Comparison of ENCODE assay signal across 12 cellular contexts in the genomic region with DNA sequence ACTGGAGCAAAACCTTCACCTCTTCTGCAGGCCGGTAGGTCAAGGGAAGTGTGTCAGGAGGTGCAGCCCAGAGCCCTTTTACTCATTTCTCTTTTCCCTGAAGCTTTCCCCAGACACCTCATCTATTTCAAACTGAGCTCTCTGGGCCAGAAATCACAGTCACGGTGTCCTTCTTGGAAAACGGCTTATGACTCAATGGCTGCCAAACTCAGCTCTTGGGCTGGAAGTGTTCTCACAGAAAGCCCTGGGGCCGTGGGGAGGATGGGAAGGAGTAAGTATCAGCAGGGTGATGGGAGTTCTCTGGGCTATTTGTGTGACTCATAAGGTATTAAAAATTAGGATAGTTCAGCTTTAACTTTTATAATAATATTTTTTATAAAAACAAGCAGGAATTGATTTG.
DNase-seq lines count a peak whose midpoint lies in the region; ATAC-seq and TF ChIP-seq lines count a peak whose summit lies in the region.
"Had no signal": no experiment of that assay in that cellular context is flagged by ENCODE, and none has a peak within 500 bp of the region (broad histone marks: within the 10 kb centered on the region; RNA-seq: fewer than 3 reads in every experiment).

No MANE protein-coding gene starts in this region.

- DNase-seq in ELR (ENCODE audit: low read depth), result peak; percentile 93
- peak; percentile 73 for DNase-seq in adipocyte (ENCODE audit: low read depth)
- DNase-seq in heart right ventricle, result peak in 1 of 2 donors; percentile 26
- no peak for DNase-seq in NCI-H82 (lab: John Stamatoyannopoulos, UW)
- DNase-seq in NCI-H510A treated with DMSO at 0.1 percent for 48 hours (lab: John Stamatoyannopoulos, UW), result no peak
- DNase-seq in NCI-H82 treated with DMSO at 0.1 percent for 48 hours (lab: John Stamatoyannopoulos, UW; ENCODE audit: unreplicated experiment), result no peak
- DNase-seq in NCI-H2196 treated with DMSO at 0.1 percent for 48 hours (lab: John Stamatoyannopoulos, UW; ENCODE audit: unreplicated experiment), result no peak
- DNase-seq: COR-L47, NCI-H510A had no signal

- H3K27me3 ChIP-seq in adipocyte (replicated peaks; ENCODE audit: control insufficient read depth, insufficient read depth, low read length) (no peaks in the 10 kb centered on the region), heart right ventricle (no peaks in the 10 kb centered on the region), skeletal muscle satellite cell (ENCODE audit: control insufficient read depth, insufficient read depth, low read length) (no peaks in the 10 kb centered on the region)

- H3K27ac ChIP-seq in heart right ventricle, result no peak overlapping the region
- H3K27ac ChIP-seq: prostate gland had no signal

- ATAC-seq in heart right ventricle, result peak in 7 of 8 donors; percentile 42 to 75 (median 68)
- ATAC-seq: GM12878 had no signal

- H3K4me1 ChIP-seq in adipocyte (ENCODE audit: control insufficient read depth, insufficient read depth, low read length) (peaks cover 33% of the 10 kb centered on the region), heart right ventricle (peaks cover 0 to 31% (median 16%) of the 10 kb centered on the region in 9 donors), skeletal muscle satellite cell (ENCODE audit: control insufficient read depth, insufficient read depth, low read length) (peaks cover 28% of the 10 kb centered on the region)
- H3K4me1 ChIP-seq: prostate gland had no signal

- H3K9ac ChIP-seq in adipocyte (ENCODE audit: low read length) (peak overlapping the region; percentile 68), skeletal muscle satellite cell (ENCODE audit: low read depth, low read length) (no peak overlapping the region)

- H3K36me3 ChIP-seq in adipocyte (ENCODE audit: control insufficient read depth, insufficient read depth, low read length, severe bottlenecking) (no peaks in the 10 kb centered on the region), heart right ventricle (no peaks in the 10 kb centered on the region), skeletal muscle satellite cell (ENCODE audit: insufficient read depth, low read length) (no peaks in the 10 kb centered on the region)
- H3K36me3 ChIP-seq: prostate gland had no signal

- H3K4me3 ChIP-seq in adipocyte (ENCODE audit: low read length), result no peak overlapping the region
- no peak overlapping the region for H3K4me3 ChIP-seq in heart right ventricle
- H3K4me3 ChIP-seq in skeletal muscle satellite cell (ENCODE audit: low read length), result no peak overlapping the region
- H3K4me3 ChIP-seq: GM12878, prostate gland had no signal

- H3K4me2 ChIP-seq in skeletal muscle satellite cell (ENCODE audit: low read length), result peak overlapping the region; percentile 9

- no peak for TF ChIP-seq CTCF in heart right ventricle (IDR thresholded peaks at IDR 0.05)

- WGBS in heart right ventricle, 2 donors, result 66 to 72% methylated on average over 4 of the region's 4 CpGs

- peaks cover 6% of the 10 kb centered on the region for H3K9me3 ChIP-seq in adipocyte (ENCODE audit: control insufficient read depth, low read length)
- H3K9me3 ChIP-seq in heart right ventricle, result peaks cover 0 to 16% (median under 1%) of the 10 kb centered on the region in 11 donors
- no peaks in the 10 kb centered on the region for H3K9me3 ChIP-seq in skeletal muscle satellite cell (replicated peaks; ENCODE audit: low read length)
- H3K9me3 ChIP-seq: prostate gland had no signal

- intact Hi-C loops in heart right ventricle (cut with DNase I), result no loop called here

Comparison
In these comparisons a context has a peak if more than half of its experiments do, and no peak if none do; other contexts are left out.
1. DNase-seq: peak in ELR (single experiment) and adipocyte (single experiment); none in NCI-H82 (single experiment), NCI-H510A treated with DMSO at 0.1 percent for 48 hours (single experiment), NCI-H82 treated with DMSO at 0.1 percent for 48 hours (single experiment) and NCI-H2196 treated with DMSO at 0.1 percent for 48 hours (single experiment).